Comparison of ENCODE assay signal across 19 cellular contexts in genomic region chr6:129648819-129649491, GRCh38.
DNase-seq lines count a peak whose midpoint lies in the region; ATAC-seq and TF ChIP-seq lines count a peak whose summit lies in the region.
"Had no signal": no experiment of that assay in that cellular context is flagged by ENCODE, and none has a peak within 500 bp of the region (broad histone marks: within the 10 kb centered on the region; RNA-seq: fewer than 3 reads in every experiment).

No MANE protein-coding gene starts in this region.

- peak overlapping the region; percentile 71 for H3K4me2 ChIP-seq in HCT116 (ENCODE audit: low read length)

- no peaks in the 10 kb centered on the region for H3K9me2 ChIP-seq in HCT116 (ENCODE audit: insufficient read depth)

- H3K36me3 ChIP-seq in HCT116 (ENCODE audit: control insufficient read depth in 1 of 2, insufficient read depth in 2 of 2, low read length in 2 of 2), result no peaks in the 10 kb centered on the region
- H3K36me3 ChIP-seq in tibial artery, result no peaks in the 10 kb centered on the region
- no peaks in the 10 kb centered on the region for H3K36me3 ChIP-seq in colonic mucosa
- H3K36me3 ChIP-seq: SJCRH30 had no signal

- DNase-seq in HCT116 (ENCODE audit: low read depth, low spot score) (peak; percentile 55), SK-MEL-5 (ENCODE audit: low read depth, low spot score) (peak; percentile 85), endothelial cell (ENCODE audit: low spot score) (no peak), type B pancreatic cell (ENCODE audit: extremely low spot score, unreplicated experiment) (no peak), tibial artery (no peak), NCI-H2081 (lab: John Stamatoyannopoulos, UW) (no peak), colonic mucosa (no peak), cardiac septum (ENCODE audit: low spot score) (no peak)
- DNase-seq: AML-193, GF-D8, KG1, NCI-H1105 treated with DMSO at 0.1 percent for 48 hours, NCI-H1694, NCI-H2107, NCI-H2227 treated with DMSO at 0.1 percent for 48 hours, NCI-H510A treated with DMSO at 0.1 percent for 48 hours, PC-3, SJCRH30 had no signal

- H2AFZ ChIP-seq in HCT116 (ENCODE audit: low read depth, low read length, poor library complexity, severe bottlenecking), result no peak overlapping the region

- RAD21 ChIA-PET in HCT116 (lab: Charles Lee; ENCODE audit: low non-redundant PET in 1 of 2, low total read pairs in 2 of 2, uncharacterized antibody in 2 of 2, unreplicated experiment in 2 of 2), result no interaction called here

- H3K27ac ChIP-seq in HCT116 (ENCODE audit: low read depth, low read length) (peak overlapping the region; percentile 99), tibial artery (no peak overlapping the region), colonic mucosa (no peak overlapping the region)
- H3K27ac ChIP-seq: C4-2B, SJCRH30 had no signal

- H3K9ac ChIP-seq in HCT116 (ENCODE audit: low read length) (peak overlapping the region; percentile 64), colonic mucosa (ENCODE audit: low read depth in 2 of 2, low read length in 2 of 2) (no peak overlapping the region)

- TSS peak; percentile 47 for BruUV-seq in HCT116 (replicated peaks; lab: Mats Ljungman, UMichigan)

- H3K36me3 Mint-ChIP-seq in endothelial cell (ENCODE audit: low read depth, unreplicated experiment) (peaks cover 24% of the 10 kb centered on the region), type B pancreatic cell (no peaks in the 10 kb centered on the region)

- peak; percentile 11; the same call in 1 of the 2 replicates for TF ChIP-seq RAD21 in HCT116 (IDR thresholded peaks at IDR 0.05; ENCODE audit: low read depth)

- ATAC-seq in HCT116, result peak; percentile 63
- ATAC-seq: PC-3 had no signal

- H3K27ac Mint-ChIP-seq in endothelial cell (ENCODE audit: unreplicated experiment) (peak overlapping the region; percentile 93), type B pancreatic cell (peak overlapping the region; percentile 19)

- H3K4me1 Mint-ChIP-seq in endothelial cell (ENCODE audit: unreplicated experiment), result peaks cover 75% of the 10 kb centered on the region
- peaks cover 32% of the 10 kb centered on the region for H3K4me1 Mint-ChIP-seq in type B pancreatic cell (ENCODE audit: unreplicated experiment)

- H3K4me3 Mint-ChIP-seq in endothelial cell (ENCODE audit: unreplicated experiment) (no peak overlapping the region), type B pancreatic cell (no peak overlapping the region)

- in situ Hi-C loops in SK-MEL-5 (cut with HindIII; ENCODE audit: low pct_unique_long_range_greater_than_20kb, low sequenced_read_pairs), result no loop called here

- POLR2A ChIA-PET in HCT116 (lab: Charles Lee), result interaction anchor here (0.7 to 2.6 kb wide), 4 partner anchors 25 to 50 kb away, joined by 3 to 9 read pairs (median 5); no protein-coding TSS in a partner anchor

- H3K9me3 Mint-ChIP-seq in endothelial cell (ENCODE audit: unreplicated experiment) (no peaks in the 10 kb centered on the region), type B pancreatic cell (no peaks in the 10 kb centered on the region)

- H3K9me3 ChIP-seq in HCT116 (ENCODE audit: control insufficient read depth in 1 of 2, insufficient read depth in 1 of 2, low read depth in 1 of 2, low read length in 2 of 2), result no peaks in the 10 kb centered on the region
- H3K9me3 ChIP-seq in tibial artery, result no peaks in the 10 kb centered on the region
- no peaks in the 10 kb centered on the region for H3K9me3 ChIP-seq in colonic mucosa
- H3K9me3 ChIP-seq: SJCRH30 had no signal

- H3K27me3 ChIP-seq in HCT116 (ENCODE audit: insufficient read depth, low read length), result no peaks in the 10 kb centered on the region
- no peaks in the 10 kb centered on the region for H3K27me3 ChIP-seq in tibial artery
- no peaks in the 10 kb centered on the region for H3K27me3 ChIP-seq in colonic mucosa
- H3K27me3 ChIP-seq: SJCRH30 had no signal

- H3K27me3 Mint-ChIP-seq in endothelial cell (ENCODE audit: unreplicated experiment) (peaks cover 8% of the 10 kb centered on the region), type B pancreatic cell (no peaks in the 10 kb centered on the region)

- H3K4me3 ChIP-seq in HCT116 (replicated peaks in 1 of 2; ENCODE audit: low read depth in 1 of 2, low read length in 2 of 2), result peak overlapping the region; percentile 15 to 29; a peak in 3 of 4 replicates
- no peak overlapping the region for H3K4me3 ChIP-seq in tibial artery
- H3K4me3 ChIP-seq in colonic mucosa, result no peak overlapping the region
- H3K4me3 ChIP-seq: SJCRH30 had no signal

- intact Hi-C loops in HCT116 (cut with micrococcal nuclease) (loop anchor here (5.0 kb wide), 2 partner anchors 98 to 152 kb away; no protein-coding TSS in a partner anchor), tibial artery (cut with DNase I; ENCODE audit: low total_unique reads) (no loop called here), colonic mucosa (cut with DNase I) (no loop called here), cardiac septum (cut with DNase I) (loop anchor here (5.0 kb wide), 1 partner anchor 33 kb away; no protein-coding TSS in a partner anchor)

- H4K20me1 ChIP-seq in HCT116 (ENCODE audit: insufficient read depth), result no peaks in the 10 kb centered on the region

- no peak for TF ChIP-seq POLR2A in HCT116 (IDR thresholded peaks at IDR 0.05; ENCODE audit: borderline replicate concordance, extremely low read depth, insufficient read depth, insufficient read length)

- H3K4me1 ChIP-seq in HCT116 (ENCODE audit: control insufficient read depth in 1 of 2, insufficient read depth in 2 of 2, low read length in 2 of 2) (peaks cover 96 to 100% of the 10 kb centered on the region in 2 experiments), tibial artery (peaks cover 0 to 20% (median 3%) of the 10 kb centered on the region in 4 donors), colonic mucosa (no peaks in the 10 kb centered on the region)

- CTCF ChIA-PET in HCT116 (lab: Charles Lee), result interaction anchor here (0.8 kb wide), 2 partner anchors 26 to 51 kb away, joined by 3 read pairs; no protein-coding TSS in a partner anchor

- H3K79me2 ChIP-seq in HCT116 (ENCODE audit: insufficient read depth, low read length), result peaks cover 76% of the 10 kb centered on the region

- TF ChIP-seq CTCF in HCT116 (IDR thresholded peaks at IDR 0.05 in 2 of 3, conservative IDR thresholded peaks at IDR 0.05 in 1 of 3; ENCODE audit: borderline replicate concordance in 1 of 3, insufficient read depth in 1 of 3, low read depth in 2 of 3, low read length in 2 of 3) (no peak), endothelial cell (IDR thresholded peaks at IDR 0.05; ENCODE audit: unreplicated experiment) (no peak), type B pancreatic cell (conservative IDR thresholded peaks at IDR 0.05) (no peak), tibial artery (IDR thresholded peaks at IDR 0.05) (no peak), colonic mucosa (IDR thresholded peaks at IDR 0.05) (no peak)

TF ChIP-seq in HCT116, 20 proteins besides CTCF, POLR2A, EP300 and RAD21:
- TF ChIP-seq MAX (IDR thresholded peaks at IDR 0.05) (peak; percentile 75), ZBTB33 (IDR thresholded peaks at IDR 0.05; ENCODE audit: extremely low read depth, insufficient replicate concordance, low read length) (no peak), EGR1 (IDR thresholded peaks at IDR 0.05; ENCODE audit: low read depth) (0 out of 2 replicates have a peak, but pooled peaks have one; percentile 15), ZFX (IDR thresholded peaks at IDR 0.05) (no peak), POLR2AphosphoS5 (IDR thresholded peaks at IDR 0.05; ENCODE audit: low read depth, low read length) (peak; percentile 38; the same call in 1 of the 2 replicates), SP1 (IDR thresholded peaks at IDR 0.05; ENCODE audit: low read depth) (peak; percentile 72), FOSL1 (IDR thresholded peaks at IDR 0.05; ENCODE audit: low read depth) (peak; percentile 75), JUND (IDR thresholded peaks at IDR 0.05) (peak; percentile 71)

Comparison
In these comparisons a context has a peak if more than half of its experiments do, and no peak if none do; other contexts are left out.
1. DNase-seq: peak in HCT116 (single experiment) and SK-MEL-5 (single experiment); none in endothelial cell (single experiment), type B pancreatic cell (single experiment), tibial artery (0 of 2), NCI-H2081 (0 of 2), colonic mucosa (single experiment) and cardiac septum (single experiment).
2. H3K4me3 ChIP-seq: peak in HCT116 (2 of 2); none in tibial artery (0 of 2) and colonic mucosa (single experiment).
3. intact Hi-C loops: an anchor here in HCT116 (5.0 kb wide) and cardiac septum (5.0 kb wide); none called in tibial artery and colonic mucosa.